Comparison of ENCODE assay signal across 9 cellular contexts in genomic region chr11:128523616-128524015, GRCh38.
A peak's percentile ranks its signal among the peaks of the same experiment; 100 is the strongest.
DNase-seq lines count a peak whose midpoint lies in the region; ATAC-seq, FAIRE-seq and TF ChIP-seq lines count a peak whose summit lies in the region.
"Had no signal": no experiment of that assay in that cellular context is flagged by ENCODE, and none has a peak within 500 bp of the region (broad histone marks: within the 10 kb centered on the region; RNA-seq: fewer than 3 reads in every experiment).

No MANE protein-coding gene starts in this region.

- peak overlapping the region; percentile 96 for H3K4me3 Mint-ChIP-seq in activated CD4-positive, alpha-beta T cell treated with anti-CD3 and anti-CD28 coated beads, Interleukin-2, amount 10 ng/mL, durations not matched to agents 7 days and 5 days

- no peaks in the 10 kb centered on the region for H3K9me3 Mint-ChIP-seq in activated CD4-positive, alpha-beta T cell treated with anti-CD3 and anti-CD28 coated beads, Interleukin-2, amount 10 ng/mL, durations not matched to agents 7 days and 5 days

- H3K4me3 ChIP-seq in adipocyte (ENCODE audit: low read length) (peak overlapping the region; percentile 75), HepG2 (replicated peaks in 1 of 3; ENCODE audit: insufficient read depth in 1 of 3, low read depth in 2 of 3, low read length in 3 of 3) (no peak overlapping the region), tibial artery (no peak overlapping the region), A673 (ENCODE audit: low read depth, low read length, poor library complexity, severe bottlenecking) (no peak overlapping the region)

- FAIRE-seq in HepG2 (lab: Jason Lieb, UNC): no peak

- peaks cover 33% of the 10 kb centered on the region for H3K36me3 Mint-ChIP-seq in activated CD4-positive, alpha-beta T cell treated with anti-CD3 and anti-CD28 coated beads, Interleukin-2, amount 10 ng/mL, durations not matched to agents 7 days and 5 days (ENCODE audit: low read depth)

- H3K4me1 Mint-ChIP-seq in activated CD4-positive, alpha-beta T cell treated with anti-CD3 and anti-CD28 coated beads, Interleukin-2, amount 10 ng/mL, durations not matched to agents 7 days and 5 days: peaks cover 55% of the 10 kb centered on the region

- TF ChIP-seq CTCF in HepG2 (CRISPR knock-in tag; IDR thresholded peaks at IDR 0.05) (no peak), tibial artery (IDR thresholded peaks at IDR 0.05) (no peak), A673 (conservative IDR thresholded peaks at IDR 0.05; ENCODE audit: low read depth, low read length) (no peak)

- no peaks in the 10 kb centered on the region for H3K9me3 ChIP-seq in adipocyte (ENCODE audit: control insufficient read depth, low read length)
- no peaks in the 10 kb centered on the region for H3K9me3 ChIP-seq in HepG2 (ENCODE audit: low read length)
- no peaks in the 10 kb centered on the region for H3K9me3 ChIP-seq in tibial artery
- H3K9me3 ChIP-seq in A673 (ENCODE audit: low read depth, low read length, poor library complexity, severe bottlenecking): no peaks in the 10 kb centered on the region

- CTCF ChIA-PET in activated CD4-positive, alpha-beta T cell treated with anti-CD3 and anti-CD28 coated beads, Interleukin-2, amount 10 ng/mL, durations not matched to agents 7 days and 5 days (lab: Charles Lee): interaction anchor here (0.7 to 1.5 kb wide), 5 partner anchors 9 to 240 kb away, joined by 3 to 6 read pairs (median 3); no protein-coding TSS in a partner anchor
- CTCF ChIA-PET in HepG2 (lab: Yijun Ruan, JAX; ENCODE audit: low intra/inter-chr PET ratio, low total read pairs): no interaction called here
- CTCF ChIA-PET in A673 (lab: Charles Lee): no interaction called here

- no peak for TF ChIP-seq RAD21 in HepG2 (CRISPR knock-in tag; IDR thresholded peaks at IDR 0.05)

- H2AFZ ChIP-seq in HepG2 (ENCODE audit: low read length): peak overlapping the region; percentile 6

- POLR2A ChIA-PET in activated CD4-positive, alpha-beta T cell treated with anti-CD3 and anti-CD28 coated beads, Interleukin-2, amount 10 ng/mL, durations not matched to agents 7 days and 5 days (lab: Charles Lee): interaction anchor here (0.8 to 1.4 kb wide), 4 partner anchors 14 to 106 kb away, joined by 3 to 4 read pairs (median 3); no protein-coding TSS in a partner anchor
- POLR2A ChIA-PET in HepG2 (lab: Yijun Ruan, JAX): no interaction called here
- POLR2A ChIA-PET in A673 (lab: Charles Lee; ENCODE audit: low non-redundant PET): no interaction called here

- TF ChIP-seq EP300 in HepG2 (IDR thresholded peaks at IDR 0.05; ENCODE audit: low read depth in 2 of 2, low read length in 2 of 2) (no peak), HepG2 (CRISPR knock-in tag; IDR thresholded peaks at IDR 0.05; ENCODE audit: borderline replicate concordance) (no peak)

- H3K27me3 ChIP-seq in adipocyte (replicated peaks; ENCODE audit: control insufficient read depth, insufficient read depth, low read length) (no peaks in the 10 kb centered on the region), HepG2 (ENCODE audit: control insufficient read depth in 1 of 2, insufficient read depth in 2 of 2, low read length in 2 of 2) (peaks cover 0 to 8% of the 10 kb centered on the region in 2 experiments; a peak in 4 of 5 replicates), tibial artery (no peaks in the 10 kb centered on the region), A673 (replicated peaks; ENCODE audit: insufficient read depth, low read depth, low read length, poor library complexity) (peaks cover 90% of the 10 kb centered on the region)

- no peak overlapping the region for H3K4me2 ChIP-seq in HepG2 (ENCODE audit: low read depth, low read length)

- no peaks in the 10 kb centered on the region for H4K20me1 ChIP-seq in HepG2 (ENCODE audit: insufficient read depth, low read length)

- DNase-seq in activated CD4-positive, alpha-beta T cell treated with anti-CD3 and anti-CD28 coated beads, Interleukin-2, amount 10 ng/mL, durations not matched to agents 7 days and 5 days: no peak
- no peak for DNase-seq in activated CD4-positive, alpha-beta T cell treated with anti-CD3 and anti-CD28 coated beads for 4 hours
- peak; percentile 65 for DNase-seq in adipocyte (ENCODE audit: low read depth)
- no peak for DNase-seq in HepG2 (ENCODE audit: low spot score)
- no peak for DNase-seq in tibial artery
- DNase-seq in retina: no peak
- DNase-seq in A673 (ENCODE audit: low spot score): no peak
- DNase-seq: MV-4-11 had no signal

- no peaks in the 10 kb centered on the region for H3K36me3 ChIP-seq in adipocyte (ENCODE audit: control insufficient read depth, insufficient read depth, low read length, severe bottlenecking)
- no peaks in the 10 kb centered on the region for H3K36me3 ChIP-seq in HepG2 (replicated peaks in 1 of 2; ENCODE audit: control insufficient read depth in 1 of 2, insufficient read depth in 2 of 2, low read length in 2 of 2)
- no peaks in the 10 kb centered on the region for H3K36me3 ChIP-seq in tibial artery
- no peaks in the 10 kb centered on the region for H3K36me3 ChIP-seq in A673 (ENCODE audit: insufficient read depth, low read length, poor library complexity, severe bottlenecking)

- TF ChIP-seq POLR2A in HepG2 (IDR thresholded peaks at IDR 0.05; ENCODE audit: insufficient read depth in 1 of 2, low read depth in 2 of 2, low read length in 2 of 2): no peak

- intact Hi-C loops in HepG2 (cut with micrococcal nuclease; ENCODE audit: unreplicated experiment): loop anchor here (2.0 kb wide), 1 partner anchor 75 kb away; no protein-coding TSS in a partner anchor
- intact Hi-C loops in tibial artery (cut with DNase I; ENCODE audit: low total_unique reads): loop anchor here (5.0 kb wide), 1 partner anchor 56 kb away; no protein-coding TSS in a partner anchor
- intact Hi-C loops in A673 (cut with micrococcal nuclease; ENCODE audit: unreplicated experiment): no loop called here

- H3K27me3 Mint-ChIP-seq in activated CD4-positive, alpha-beta T cell treated with anti-CD3 and anti-CD28 coated beads, Interleukin-2, amount 10 ng/mL, durations not matched to agents 7 days and 5 days: no peaks in the 10 kb centered on the region

- H3K79me2 ChIP-seq in HepG2 (ENCODE audit: insufficient read depth, low read length): no peaks in the 10 kb centered on the region

- H3K4me1 ChIP-seq in adipocyte (ENCODE audit: control insufficient read depth, insufficient read depth, low read length): peaks cover 42% of the 10 kb centered on the region
- H3K4me1 ChIP-seq in HepG2 (ENCODE audit: insufficient read depth, low read length): peaks cover 8% of the 10 kb centered on the region
- H3K4me1 ChIP-seq in tibial artery: peaks cover 0 to 51% (median 29%) of the 10 kb centered on the region in 4 donors
- H3K4me1 ChIP-seq in A673 (ENCODE audit: insufficient read depth, low read length, poor library complexity, severe bottlenecking): no peaks in the 10 kb centered on the region

- ATAC-seq in HepG2: no peak
- ATAC-seq in GM21526 (IDR thresholded peaks at IDR 0.05; ENCODE audit: low FRiP score, unreplicated experiment): no peak

- no peak overlapping the region for H3K27ac ChIP-seq in HepG2 (ENCODE audit: extremely low read length, insufficient read depth, low read length)
- peak overlapping the region; percentile 96 to 98 for H3K27ac ChIP-seq in tibial artery
- no peak overlapping the region for H3K27ac ChIP-seq in A673 (ENCODE audit: low read depth, low read length, poor library complexity, severe bottlenecking)

- in situ Hi-C loops in HepG2 (cut with HindIII; ENCODE audit: extremely low pct_ligation_motif_present, low pct_unique_long_range_greater_than_20kb): no loop called here

- BruUV-seq in HepG2 (replicated peaks; lab: Mats Ljungman, UMichigan): no TSS peak
- no TSS peak for BruUV-seq in A673 (replicated peaks; lab: Mats Ljungman, UMichigan)

- 0% methylated on average over 2 of the region's 2 CpGs for WGBS in HepG2 (ENCODE audit: low lambda C conversion rate)

- H3K9ac ChIP-seq in adipocyte (ENCODE audit: low read length) (peak overlapping the region; percentile 82), HepG2 (ENCODE audit: insufficient read depth, low read depth, low read length) (no peak overlapping the region)

- peak overlapping the region; percentile 93 for H3K27ac Mint-ChIP-seq in activated CD4-positive, alpha-beta T cell treated with anti-CD3 and anti-CD28 coated beads, Interleukin-2, amount 10 ng/mL, durations not matched to agents 7 days and 5 days

TF ChIP-seq in HepG2, 621 proteins besides CTCF, POLR2A, EP300 and RAD21:
- TF ChIP-seq PPARG (CRISPR knock-in tag; conservative IDR thresholded peaks at IDR 0.05) (no peak), KDM2A (CRISPR knock-in tag; IDR thresholded peaks at IDR 0.05; ENCODE audit: borderline replicate concordance, low read depth) (no peak), LBX2 (CRISPR knock-in tag; IDR thresholded peaks at IDR 0.05; ENCODE audit: borderline replicate concordance) (no peak), ZNF431 (CRISPR knock-in tag; IDR thresholded peaks at IDR 0.05; ENCODE audit: borderline replicate concordance, low read depth) (no peak), ZNF549 (CRISPR knock-in tag; IDR thresholded peaks at IDR 0.05) (no peak)

Comparison
In these comparisons a context has a peak if more than half of its experiments do, and no peak if none do; other contexts are left out.
1. H3K27ac ChIP-seq: peak in tibial artery (2 of 2); none in HepG2 (single experiment) and A673 (single experiment).